12 cellular contexts compared by ENCODE assay signal in the genomic region with DNA sequence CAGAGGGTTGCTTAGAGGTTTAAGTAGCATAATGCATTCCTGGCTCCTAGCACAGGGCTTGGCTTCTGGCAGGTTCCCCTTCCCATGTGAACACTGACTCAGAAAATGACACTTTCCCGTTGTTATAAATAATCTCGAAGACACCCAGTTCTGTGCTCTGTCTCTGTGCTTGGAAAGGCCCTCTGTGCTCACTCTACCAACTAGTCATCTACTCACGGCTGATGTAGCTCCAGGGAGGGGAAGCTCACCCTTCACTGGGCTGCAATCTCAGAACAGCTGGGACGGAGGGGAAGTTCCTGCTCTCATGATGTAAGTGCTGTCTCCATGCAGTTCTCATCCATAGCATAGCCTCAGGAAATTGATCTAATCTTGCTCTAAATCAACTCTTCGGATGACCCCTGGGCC.
DNase-seq lines count a peak whose midpoint lies in the region; ATAC-seq and TF ChIP-seq lines count a peak whose summit lies in the region.
"Had no signal": no experiment of that assay in that cellular context is flagged by ENCODE, and none has a peak within 500 bp of the region (broad histone marks: within the 10 kb centered on the region; RNA-seq: fewer than 3 reads in every experiment).

No MANE protein-coding gene starts in this region.

- DNase-seq in GM03348 (ENCODE audit: low spot score) (peak; percentile 25), RKO (ENCODE audit: low spot score) (peak; percentile 0), head of caudate nucleus (peak in 30 of 42 donors; percentile 1 to 76 (median 30)), retinal pigment epithelial cell (ENCODE audit: low read depth) (peak; percentile 42), SK-N-SH (no peak), NCI-H2171 treated with DMSO at 0.1 percent for 48 hours (lab: John Stamatoyannopoulos, UW) (no peak)
- no peak for DNase-seq in activated effector memory CD4-positive, alpha-beta T cell treated with Interleukin-2 at 50 U/mL for 16 hours
- DNase-seq: activated naive CD4-positive, alpha-beta T cell treated with anti-CD3 and anti-CD28 coated beads, Interleukin-2, amount 10 ng/mL, durations not matched to agents 7 days and 5 days; H7; pancreas had no signal

- H3K27me3 ChIP-seq in SK-N-SH (ENCODE audit: insufficient read depth), result no peaks in the 10 kb centered on the region
- H3K27me3 ChIP-seq: pancreas had no signal

- H3F3A ChIP-seq in SK-N-SH (replicated peaks; ENCODE audit: insufficient read depth), result no peaks in the 10 kb centered on the region

- TF ChIP-seq POLR2A in GM18505 (IDR thresholded peaks at IDR 0.05; ENCODE audit: borderline replicate concordance, extremely low read depth, insufficient read depth, insufficient read length), result no peak

- no peak overlapping the region for H2AFZ ChIP-seq in SK-N-SH (ENCODE audit: low read depth)

- H4K20me1 ChIP-seq in SK-N-SH (ENCODE audit: insufficient read depth), result no peaks in the 10 kb centered on the region

- 25% methylated on average over 4 of the region's 5 CpGs for WGBS in SK-N-SH (ENCODE audit: low lambda C conversion rate)

- TF ChIP-seq EP300 in SK-N-SH (IDR thresholded peaks at IDR 0.05; ENCODE audit: borderline replicate concordance in 1 of 2, low read depth in 1 of 2, low read length in 1 of 2), result no peak

- H3K9ac ChIP-seq in SK-N-SH, result no peak overlapping the region

- no peaks in the 10 kb centered on the region for H3K9me3 ChIP-seq in SK-N-SH
- H3K9me3 ChIP-seq: pancreas had no signal

- H3K79me2 ChIP-seq in SK-N-SH (ENCODE audit: insufficient read depth), result no peaks in the 10 kb centered on the region

- TF ChIP-seq RAD21 in SK-N-SH (IDR thresholded peaks at IDR 0.05; ENCODE audit: low read length), result no peak

- TF ChIP-seq CTCF in retinal pigment epithelial cell (conservative IDR thresholded peaks at IDR 0.05; ENCODE audit: low read depth, low read length) (no peak), SK-N-SH (IDR thresholded peaks at IDR 0.05) (no peak)

- intact Hi-C loops in head of caudate nucleus (cut with DNase I), result no loop called here

- H3K4me2 ChIP-seq in SK-N-SH, result no peak overlapping the region

- H3K4me1 ChIP-seq in SK-N-SH (ENCODE audit: control insufficient read depth in 1 of 2, insufficient read depth in 2 of 2, low read depth in 1 of 2, low read length in 1 of 2), result peaks cover 0 to 2% of the 10 kb centered on the region in 2 experiments; a peak in 1 of 4 replicates
- H3K4me1 ChIP-seq: pancreas had no signal

- no peaks in the 10 kb centered on the region for H3K9me2 ChIP-seq in SK-N-SH

- POLR2A ChIA-PET in SK-N-SH (lab: Yijun Ruan, JAX), result no interaction called here

- H3K4me3 ChIP-seq in retinal pigment epithelial cell (ENCODE audit: low read length), result no peak overlapping the region
- no peak overlapping the region for H3K4me3 ChIP-seq in SK-N-SH (ENCODE audit: low read depth in 2 of 2, low read length in 1 of 2)
- H3K4me3 ChIP-seq: pancreas, SK-N-MC had no signal

- H3K27ac ChIP-seq in SK-N-SH (ENCODE audit: low read depth in 2 of 2, low read length in 1 of 2), result peak overlapping the region in 1 of 2 experiments; percentile 5; a peak in 1 of 4 replicates
- H3K27ac ChIP-seq: pancreas, SK-N-MC had no signal

- CTCF ChIA-PET in SK-N-SH (lab: Yijun Ruan, JAX), result interaction anchor here (0.7 to 6.1 kb wide), 3 partner anchors 15 to 227 kb away, joined by 3 to 37 read pairs (median 5); no protein-coding TSS in a partner anchor

- no peaks in the 10 kb centered on the region for H3K36me3 ChIP-seq in SK-N-SH (replicated peaks in 1 of 2; ENCODE audit: control insufficient read depth in 1 of 2, insufficient read depth in 2 of 2, low read length in 1 of 2)
- H3K36me3 ChIP-seq: pancreas had no signal

- no peak for ATAC-seq in GM18505 (IDR thresholded peaks at IDR 0.05; ENCODE audit: unreplicated experiment)

TF ChIP-seq in SK-N-SH, 30 proteins besides CTCF, POLR2A, EP300 and RAD21:
- no peak for TF ChIP-seq GABPA (IDR thresholded peaks at IDR 0.05; ENCODE audit: low read depth)
- no peak for TF ChIP-seq MEF2A (IDR thresholded peaks at IDR 0.05; ENCODE audit: borderline replicate concordance, low read depth)
- TF ChIP-seq RCOR1 (IDR thresholded peaks at IDR 0.05; ENCODE audit: low read length), result no peak
- no peak for TF ChIP-seq FOXM1 (IDR thresholded peaks at IDR 0.05; ENCODE audit: low read depth)
- no peak for TF ChIP-seq TEAD4 (IDR thresholded peaks at IDR 0.05; ENCODE audit: borderline replicate concordance, insufficient read depth)
- TF ChIP-seq, protein P1, sequence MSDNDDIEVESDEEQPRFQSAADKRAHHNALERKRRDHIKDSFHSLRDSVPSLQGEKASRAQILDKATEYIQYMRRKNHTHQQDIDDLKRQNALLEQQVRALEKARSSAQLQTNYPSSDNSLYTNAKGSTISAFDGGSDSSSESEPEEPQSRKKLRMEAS (IDR thresholded peaks at IDR 0.05; ENCODE audit: low read depth), result no peak
- no peak for TF ChIP-seq ELF1 (IDR thresholded peaks at IDR 0.05)
- no peak for TF ChIP-seq FOXJ3 (CRISPR knock-in tag; IDR thresholded peaks at IDR 0.05)
- TF ChIP-seq, protein P2, sequence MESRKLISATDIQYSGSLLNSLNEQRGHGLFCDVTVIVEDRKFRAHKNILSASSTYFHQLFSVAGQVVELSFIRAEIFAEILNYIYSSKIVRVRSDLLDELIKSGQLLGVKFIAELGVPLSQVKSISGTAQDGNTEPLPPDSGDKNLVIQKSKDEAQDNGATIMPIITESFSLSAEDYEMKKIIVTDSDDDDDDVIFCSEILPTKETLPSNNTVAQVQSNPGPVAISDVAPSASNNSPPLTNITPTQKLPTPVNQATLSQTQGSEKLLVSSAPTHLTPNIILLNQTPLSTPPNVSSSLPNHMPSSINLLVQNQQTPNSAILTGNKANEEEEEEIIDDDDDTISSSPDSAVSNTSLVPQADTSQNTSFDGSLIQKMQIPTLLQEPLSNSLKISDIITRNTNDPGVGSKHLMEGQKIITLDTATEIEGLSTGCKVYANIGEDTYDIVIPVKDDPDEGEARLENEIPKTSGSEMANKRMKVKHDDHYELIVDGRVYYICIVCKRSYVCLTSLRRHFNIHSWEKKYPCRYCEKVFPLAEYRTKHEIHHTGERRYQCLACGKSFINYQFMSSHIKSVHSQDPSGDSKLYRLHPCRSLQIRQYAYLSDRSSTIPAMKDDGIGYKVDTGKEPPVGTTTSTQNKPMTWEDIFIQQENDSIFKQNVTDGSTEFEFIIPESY (IDR thresholded peaks at IDR 0.05; ENCODE audit: borderline replicate concordance, low read depth), result no peak
- no peak for TF ChIP-seq TCF12 (IDR thresholded peaks at IDR 0.05)
- no peak for TF ChIP-seq RXRA (IDR thresholded peaks at IDR 0.05; ENCODE audit: borderline replicate concordance, low read depth)

Comparison
In these comparisons a context has a peak if more than half of its experiments do, and no peak if none do; other contexts are left out.
1. DNase-seq: peak in GM03348 (single experiment), RKO (single experiment), head of caudate nucleus (30 of 42) and retinal pigment epithelial cell (single experiment); none in SK-N-SH (single experiment), activated effector memory CD4-positive, alpha-beta T cell treated with Interleukin-2 at 50 U/mL for 16 hours (single experiment) and NCI-H2171 treated with DMSO at 0.1 percent for 48 hours (single experiment).